ENCODE assay signal across 6 cellular contexts in genomic region chr12:55816876-55817351, GRCh38.
DNase-seq lines count a peak whose midpoint lies in the region; ATAC-seq and TF ChIP-seq lines count a peak whose summit lies in the region.

No MANE protein-coding gene starts in this region.

- H3K4me1 ChIP-seq in BLaER1 treated with 17β-estradiol and CSF1 and Interleukin-3, amounts not matched to agents 10 nM and 100 nM = peaks cover 26 to 44% (median 35%) of the 10 kb centered on the region in 10 experiments

- no peak for ATAC-seq in HG03108 (IDR thresholded peaks at IDR 0.05; ENCODE audit: unreplicated experiment)
- ATAC-seq in HG03045 (IDR thresholded peaks at IDR 0.05; ENCODE audit: unreplicated experiment) = no peak

- peak overlapping the region; percentile 79 to 90 (median 86) for H3K27ac ChIP-seq in BLaER1 treated with 17β-estradiol and CSF1 and Interleukin-3, amounts not matched to agents 10 nM and 100 nM
- H3K27ac ChIP-seq in RWPE1 = peak overlapping the region; percentile 83

- H3K27me3 ChIP-seq in BLaER1 treated with 17β-estradiol and CSF1 and Interleukin-3, amounts not matched to agents 10 nM and 100 nM = no peaks in the 10 kb centered on the region

- peak overlapping the region; percentile 87 to 93 (median 90) for H3K9ac ChIP-seq in BLaER1 treated with 17β-estradiol and CSF1 and Interleukin-3, amounts not matched to agents 10 nM and 100 nM

- H4K20me1 ChIP-seq in BLaER1 treated with 17β-estradiol and CSF1 and Interleukin-3, amounts not matched to agents 10 nM and 100 nM = peaks cover 39 to 68% (median 54%) of the 10 kb centered on the region in 11 experiments; a peak in 21 of 22 replicates

- peak overlapping the region; percentile 80 to 97 (median 86) for H3K4me3 ChIP-seq in BLaER1 treated with 17β-estradiol and CSF1 and Interleukin-3, amounts not matched to agents 10 nM and 100 nM

- peak overlapping the region; percentile 71 to 97 (median 86) for H3K4me2 ChIP-seq in BLaER1 treated with 17β-estradiol and CSF1 and Interleukin-3, amounts not matched to agents 10 nM and 100 nM

- TF ChIP-seq CTCF in RWPE1 (conservative IDR thresholded peaks at IDR 0.05; ENCODE audit: low read depth) = no peak

- POLR2A ChIA-PET in RWPE1 (lab: Yijun Ruan, JAX; ENCODE audit: low non-redundant PET) = interaction anchor here (0.5 to 0.7 kb wide), 2 partner anchors 13 to 111 kb away, joined by 4 to 7 read pairs; partner anchors contain the start of genes DNAJC14 and PYM1

- CTCF ChIA-PET in RWPE1 (lab: Yijun Ruan, JAX) = interaction anchor here (1.2 kb wide), 1 partner anchor 78 kb away, joined by 4 read pairs; no protein-coding TSS in a partner anchor

- H3K9me3 ChIP-seq in BLaER1 treated with 17β-estradiol and CSF1 and Interleukin-3, amounts not matched to agents 10 nM and 100 nM (replicated peaks in 1 of 11) = no peaks in the 10 kb centered on the region

- peaks cover 63 to 74% (median 70%) of the 10 kb centered on the region in 11 experiments for H3K36me3 ChIP-seq in BLaER1 treated with 17β-estradiol and CSF1 and Interleukin-3, amounts not matched to agents 10 nM and 100 nM

- peak; percentile 49 for DNase-seq in RWPE1 (ENCODE audit: low spot score)
- peak; percentile 26 for DNase-seq in kidney tubule cell (ENCODE audit: low spot score)
- DNase-seq in NCI-H2171 (lab: John Stamatoyannopoulos, UW) = no peak
